Comparison of ENCODE assay signal across 17 cellular contexts in genomic region chr4:2835978-2836377, GRCh38. TPM values are rescaled to one million over a fixed set of nuclear protein-coding genes. Genes with fewer than 3 reads are reported as not detected.
A peak's percentile ranks its signal among the peaks of the same experiment; 100 is the strongest.
DNase-seq lines count a peak whose midpoint lies in the region; ATAC-seq and TF ChIP-seq lines count a peak whose summit lies in the region.
"Had no signal": no experiment of that assay in that cellular context is flagged by ENCODE, and none has a peak within 500 bp of the region (broad histone marks: within the 10 kb centered on the region; RNA-seq: fewer than 3 reads in every experiment).

No MANE protein-coding gene starts in this region.

- POLR2A ChIA-PET in activated CD4-positive, alpha-beta T cell treated with anti-CD3 and anti-CD28 coated beads for 36 hours (lab: Charles Lee), result interaction anchor here (0.6 kb wide), 1 partner anchor 53 kb away, joined by 3 read pairs; no protein-coding TSS in a partner anchor
- POLR2A ChIA-PET in SK-N-SH (lab: Yijun Ruan, JAX), result no interaction called here

- peaks cover 2% of the 10 kb centered on the region for H3K9me3 Mint-ChIP-seq in activated CD4-positive, alpha-beta T cell treated with anti-CD3 and anti-CD28 coated beads for 36 hours (ENCODE audit: low read depth)
- H3K9me3 Mint-ChIP-seq in chondrocyte (ENCODE audit: low read depth), result peaks cover 3% of the 10 kb centered on the region

- CTCF ChIA-PET in activated CD4-positive, alpha-beta T cell treated with anti-CD3 and anti-CD28 coated beads for 36 hours (lab: Charles Lee), result no interaction called here
- CTCF ChIA-PET in SK-N-SH (lab: Yijun Ruan, JAX), result interaction anchor here (0.5 to 2.1 kb wide), 4 partner anchors 15 to 1926 kb away, joined by 3 to 7 read pairs (median 3); no protein-coding TSS in a partner anchor

- intact Hi-C loops in activated CD4-positive, alpha-beta T cell treated with anti-CD3 and anti-CD28 coated beads for 36 hours (cut with DNase I, micrococcal nuclease), result no loop called here

- no peak overlapping the region for H3K27ac Mint-ChIP-seq in activated CD4-positive, alpha-beta T cell treated with anti-CD3 and anti-CD28 coated beads for 36 hours
- no peak overlapping the region for H3K27ac Mint-ChIP-seq in chondrocyte (ENCODE audit: unreplicated experiment)
- H3K27ac Mint-ChIP-seq: nephron progenitor cell had no signal

- TF ChIP-seq EP300 in SK-N-SH (IDR thresholded peaks at IDR 0.05; ENCODE audit: borderline replicate concordance in 1 of 2, low read depth in 1 of 2, low read length in 1 of 2), result no peak

- peak overlapping the region; percentile 91 for H3K27ac ChIP-seq in neutrophil
- H3K27ac ChIP-seq in SK-N-SH (ENCODE audit: low read depth in 2 of 2, low read length in 1 of 2), result no peak overlapping the region
- H3K27ac ChIP-seq: epithelial cell of prostate had no signal

- H3K4me3 ChIP-seq in neutrophil (ENCODE audit: low read depth in 1 of 2, low read length in 1 of 2) (no peak overlapping the region), SK-N-SH (ENCODE audit: low read depth in 2 of 2, low read length in 1 of 2) (no peak overlapping the region)
- H3K4me3 ChIP-seq: skin epidermis had no signal

- no peak overlapping the region for H3K9ac ChIP-seq in SK-N-SH

- H3K9me2 ChIP-seq in SK-N-SH, result no peaks in the 10 kb centered on the region

- TF ChIP-seq CTCF in GM10266 (IDR thresholded peaks at IDR 0.05; ENCODE audit: control insufficient read depth, insufficient read depth, low read depth, missing control alignments) (no peak), chondrocyte (IDR thresholded peaks at IDR 0.05) (no peak), neutrophil (IDR thresholded peaks at IDR 0.05) (no peak), SK-N-SH (IDR thresholded peaks at IDR 0.05) (no peak)

- no peaks in the 10 kb centered on the region for H4K20me1 ChIP-seq in SK-N-SH (ENCODE audit: insufficient read depth)

- no peak for ATAC-seq in activated CD4-positive, alpha-beta T cell treated with anti-CD3 and anti-CD28 coated beads for 36 hours
- ATAC-seq in HG03025 (IDR thresholded peaks at IDR 0.05; ENCODE audit: low FRiP score, unreplicated experiment), result no peak
- ATAC-seq: HCT116 had no signal

- peaks cover 19% of the 10 kb centered on the region for H3K36me3 Mint-ChIP-seq in activated CD4-positive, alpha-beta T cell treated with anti-CD3 and anti-CD28 coated beads for 36 hours (ENCODE audit: low read depth)
- H3K36me3 Mint-ChIP-seq in chondrocyte (ENCODE audit: low read depth), result peaks cover 15% of the 10 kb centered on the region

- peaks cover 42% of the 10 kb centered on the region for H3K4me1 Mint-ChIP-seq in activated CD4-positive, alpha-beta T cell treated with anti-CD3 and anti-CD28 coated beads for 36 hours
- peaks cover 14% of the 10 kb centered on the region for H3K4me1 Mint-ChIP-seq in chondrocyte (ENCODE audit: low read depth)

- peak; percentile 3 for DNase-seq in activated CD4-positive, alpha-beta T cell treated with anti-CD3 and anti-CD28 coated beads for 36 hours
- no peak for DNase-seq in activated CD4-positive, alpha-beta T cell treated with anti-CD3 and anti-CD28 coated beads for 1 hour
- DNase-seq in GM10266 (ENCODE audit: extremely low spot score), result peak; percentile 2
- DNase-seq in chondrocyte (ENCODE audit: low spot score), result peak; percentile 86
- no peak for DNase-seq in SK-N-SH
- DNase-seq in hypothalamus (lab: John Stamatoyannopoulos, UW), result no peak
- DNase-seq: COR-L47, NCI-H1436 treated with DMSO at 0.1 percent for 48 hours, NCI-H510A, nephron progenitor cell, OCI-M1, substantia nigra had no signal

- H3K79me2 ChIP-seq in SK-N-SH (ENCODE audit: insufficient read depth), result no peaks in the 10 kb centered on the region

- H3K36me3 ChIP-seq in neutrophil, result peaks cover 70% of the 10 kb centered on the region
- H3K36me3 ChIP-seq in SK-N-SH (replicated peaks in 1 of 2; ENCODE audit: control insufficient read depth in 1 of 2, insufficient read depth in 2 of 2, low read length in 1 of 2), result peaks cover 0 to 26% of the 10 kb centered on the region in 2 experiments

- no peak overlapping the region for H2AFZ ChIP-seq in SK-N-SH (ENCODE audit: low read depth)

- H3K4me1 ChIP-seq in neutrophil (ENCODE audit: control insufficient read depth in 1 of 2, insufficient read depth in 1 of 2, low read depth in 1 of 2, low read length in 1 of 2), result peaks cover 34 to 36% of the 10 kb centered on the region in 2 experiments
- H3K4me1 ChIP-seq in SK-N-SH (ENCODE audit: control insufficient read depth in 1 of 2, insufficient read depth in 2 of 2, low read depth in 1 of 2, low read length in 1 of 2), result peaks cover 2 to 6% of the 10 kb centered on the region in 2 experiments; a peak in 2 of 4 replicates

- H3F3A ChIP-seq in SK-N-SH (replicated peaks; ENCODE audit: insufficient read depth), result peaks cover 21% of the 10 kb centered on the region

- 93% methylated on average over 3 of the region's 8 CpGs for WGBS in SK-N-SH (ENCODE audit: low lambda C conversion rate)

- no peak for TF ChIP-seq RAD21 in SK-N-SH (IDR thresholded peaks at IDR 0.05; ENCODE audit: low read length)

- H3K4me3 Mint-ChIP-seq in activated CD4-positive, alpha-beta T cell treated with anti-CD3 and anti-CD28 coated beads for 36 hours, result no peak overlapping the region
- H3K4me3 Mint-ChIP-seq in chondrocyte (ENCODE audit: unreplicated experiment), result no peak overlapping the region
- H3K4me3 Mint-ChIP-seq: nephron progenitor cell had no signal

- no peaks in the 10 kb centered on the region for H3K27me3 Mint-ChIP-seq in activated CD4-positive, alpha-beta T cell treated with anti-CD3 and anti-CD28 coated beads for 36 hours
- no peaks in the 10 kb centered on the region for H3K27me3 Mint-ChIP-seq in chondrocyte (ENCODE audit: low read depth)

- H3K9me3 ChIP-seq in neutrophil (no peaks in the 10 kb centered on the region), SK-N-SH (no peaks in the 10 kb centered on the region)

- H3K27me3 ChIP-seq in neutrophil, result no peaks in the 10 kb centered on the region
- H3K27me3 ChIP-seq in SK-N-SH (ENCODE audit: insufficient read depth), result no peaks in the 10 kb centered on the region

- H3K4me2 ChIP-seq in SK-N-SH, result no peak overlapping the region

TF ChIP-seq in SK-N-SH, 30 proteins besides CTCF, POLR2A, EP300 and RAD21:
- TF ChIP-seq NRF1 (IDR thresholded peaks at IDR 0.05; ENCODE audit: low read depth, low read length) (no peak), JUND (IDR thresholded peaks at IDR 0.05) (no peak), ZBTB33 (IDR thresholded peaks at IDR 0.05; ENCODE audit: borderline replicate concordance, low read depth) (no peak), MEF2A (IDR thresholded peaks at IDR 0.05; ENCODE audit: borderline replicate concordance, low read depth) (no peak), NFIC (IDR thresholded peaks at IDR 0.05; ENCODE audit: borderline replicate concordance) (no peak), RCOR1 (IDR thresholded peaks at IDR 0.05; ENCODE audit: low read length) (no peak), USF2 (IDR thresholded peaks at IDR 0.05; ENCODE audit: borderline replicate concordance, low read depth, low read length) (no peak)
TF ChIP-seq in SK-N-SH: peak in this region for 0.

RNA-seq across cellular contexts. Expression of gene ADD1, which starts 7.7 kb away (rescaled TPM):
- 100 to 1,000 TPM; 196 to 206 TPM for total RNA-seq in activated CD4-positive, alpha-beta T cell treated with anti-CD3 and anti-CD28 coated beads for 36 hours
- 240 to 269 TPM (median 256 TPM) in 3 replicates for total RNA-seq in chondrocyte
- 97.0 and 155 TPM in 2 replicates for polyA plus RNA-seq in SK-N-SH (2012; rRNA removed)
- 100 and 114 TPM in 2 replicates for polyA plus RNA-seq in SK-N-SH (2012; cell fraction: cytosol; rRNA removed)
- polyA plus RNA-seq in SK-N-SH (2012; cell fraction: nucleus; rRNA removed), result 317 and 506 TPM in 2 replicates

RNA-seq across cellular contexts. Expression of gene SH3BP2, which starts 43.1 kb away (rescaled TPM):
- 10 to 100 TPM; 63.3 to 68.3 TPM for total RNA-seq in activated CD4-positive, alpha-beta T cell treated with anti-CD3 and anti-CD28 coated beads for 36 hours
- total RNA-seq in chondrocyte, result 50.1 to 63.1 TPM (median 59.8 TPM) in 3 replicates
- 25.2 and 26.8 TPM in 2 replicates for polyA plus RNA-seq in SK-N-SH (2012; rRNA removed)
- 5.6 and 8.5 TPM in 2 replicates for polyA plus RNA-seq in SK-N-SH (2012; cell fraction: cytosol; rRNA removed)
- 132 and 143 TPM in 2 replicates for polyA plus RNA-seq in SK-N-SH (2012; cell fraction: nucleus; rRNA removed)

Comparison
In these comparisons a context has a peak if more than half of its experiments do, and no peak if none do; other contexts are left out.
1. DNase-seq: peak in activated CD4-positive, alpha-beta T cell treated with anti-CD3 and anti-CD28 coated beads for 36 hours (single experiment), GM10266 (single experiment) and chondrocyte (single experiment); none in activated CD4-positive, alpha-beta T cell treated with anti-CD3 and anti-CD28 coated beads for 1 hour (single experiment), SK-N-SH (single experiment) and hypothalamus (0 of 51).